ENCODE assay signal across 7 cellular contexts in the genomic region with DNA sequence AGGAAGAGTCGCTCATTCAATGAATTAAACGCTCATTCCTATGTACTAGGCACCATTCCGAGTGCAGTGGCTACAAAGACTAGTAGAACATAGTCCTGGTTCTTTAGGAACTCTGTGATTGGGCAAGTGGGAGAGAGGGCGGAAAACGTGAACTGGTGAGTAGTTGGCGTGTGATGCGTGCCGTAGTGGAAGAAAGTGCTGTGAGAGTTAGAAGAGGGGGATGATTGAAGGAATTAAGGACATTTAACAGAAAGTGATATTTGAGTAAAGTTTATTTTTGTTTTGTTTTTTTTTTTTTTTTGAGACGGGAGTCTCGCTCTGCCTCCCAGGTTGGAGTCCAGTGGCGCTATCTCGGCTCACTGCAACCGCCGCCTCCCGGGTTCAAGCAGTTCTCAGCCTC. TPM values are rescaled to one million over a fixed set of nuclear protein-coding genes. Genes with fewer than 3 reads are reported as not detected.
DNase-seq lines count a peak whose midpoint lies in the region; ATAC-seq, FAIRE-seq and TF ChIP-seq lines count a peak whose summit lies in the region.

No MANE protein-coding gene starts in this region.

- DNase-seq in GM19239 (ENCODE audit: insufficient read length, low spot score) (no peak), OCI-LY7 (ENCODE audit: low spot score) (no peak), ascending aorta (ENCODE audit: low spot score in 2 of 2) (no peak), kidney epithelial cell (ENCODE audit: low read depth) (no peak)
- DNase-seq in stimulated activated CD4-positive, alpha-beta T cell treated with anti-CD3 and anti-CD28 coated beads, Interleukin-4, amount 100 ng/mL, for 4 hours: peak; percentile 31 to 58

- intact Hi-C loops in OCI-LY7 (cut with micrococcal nuclease; ENCODE audit: unreplicated experiment): no loop called here
- intact Hi-C loops in ascending aorta (cut with DNase I): loop anchor here (1.0 to 5.0 kb wide), 5 partner anchors 10 to 964 kb away; a partner anchor contains a TSS

- H2AFZ ChIP-seq in OCI-LY7 (ENCODE audit: low read length): peak overlapping the region; percentile 88

- peaks cover 25% of the 10 kb centered on the region for H3K4me1 ChIP-seq in OCI-LY7 (ENCODE audit: insufficient read depth, low read length, poor library complexity, severe bottlenecking)
- peaks cover 3 to 18% of the 10 kb centered on the region in 2 donors for H3K4me1 ChIP-seq in ascending aorta

- H3K4me3 ChIP-seq in OCI-LY7 (ENCODE audit: low read depth, low read length, poor library complexity, severe bottlenecking) (peak overlapping the region; percentile 99), ascending aorta (peak overlapping the region; percentile 80 to 93), kidney epithelial cell (ENCODE audit: low read depth, low read length) (peak overlapping the region; percentile 66)

- no peak for ATAC-seq in HG02798 (IDR thresholded peaks at IDR 0.05; ENCODE audit: poor library complexity, unreplicated experiment)
- ATAC-seq in HG03460 (IDR thresholded peaks at IDR 0.05; ENCODE audit: unreplicated experiment): no peak

- no peak overlapping the region for H3K27ac ChIP-seq in OCI-LY7 (ENCODE audit: low read depth, low read length, poor library complexity, severe bottlenecking)
- peak overlapping the region; percentile 72 to 84 for H3K27ac ChIP-seq in ascending aorta

- peaks cover 24% of the 10 kb centered on the region for H3K79me2 ChIP-seq in OCI-LY7 (ENCODE audit: insufficient read depth, low read depth, low read length)

- H3K36me3 ChIP-seq in OCI-LY7 (ENCODE audit: insufficient read depth, low read length) (peaks cover 14% of the 10 kb centered on the region), ascending aorta (peaks cover 0 to 5% of the 10 kb centered on the region in 2 donors), kidney epithelial cell (ENCODE audit: control insufficient read depth, insufficient read depth, low read length) (no peaks in the 10 kb centered on the region)

- peak; percentile 49 for FAIRE-seq in GM19239 (lab: Jason Lieb, UNC)

- no peaks in the 10 kb centered on the region for H3K9me2 ChIP-seq in OCI-LY7 (ENCODE audit: insufficient read depth, low read length)

- no TSS peak for BruUV-seq in OCI-LY7 (replicated peaks; lab: Mats Ljungman, UMichigan)

- no peaks in the 10 kb centered on the region for H3K27me3 ChIP-seq in ascending aorta
- peaks cover 2% of the 10 kb centered on the region for H3K27me3 ChIP-seq in kidney epithelial cell (ENCODE audit: control insufficient read depth, insufficient read depth, low read length)

- H3K9me3 ChIP-seq in OCI-LY7 (ENCODE audit: low read length): no peaks in the 10 kb centered on the region
- no peaks in the 10 kb centered on the region for H3K9me3 ChIP-seq in ascending aorta

- H3K4me2 ChIP-seq in OCI-LY7 (ENCODE audit: low read length): peak overlapping the region; percentile 100

- no peaks in the 10 kb centered on the region for H4K20me1 ChIP-seq in OCI-LY7 (ENCODE audit: insufficient read depth, low read length)

- POLR2A ChIA-PET in OCI-LY7 (lab: Charles Lee): interaction anchor here (0.6 to 3.3 kb wide), 5 partner anchors 8 to 507 kb away, joined by 3 to 28 read pairs (median 7); a partner anchor contains a TSS

- TF ChIP-seq CTCF in OCI-LY7 (conservative IDR thresholded peaks at IDR 0.05; ENCODE audit: low read length) (no peak), ascending aorta (IDR thresholded peaks at IDR 0.05) (no peak), kidney epithelial cell (IDR thresholded peaks at IDR 0.05; ENCODE audit: insufficient read depth, low read length, poor library complexity, severe bottlenecking) (no peak)

- CTCF ChIA-PET in OCI-LY7 (lab: Charles Lee; ENCODE audit: unreplicated experiment): no interaction called here

RNA-seq across cellular contexts. Expression of a gene that starts 7.9 kb away (rescaled TPM):
- total RNA-seq in OCI-LY7 (2014; rRNA removed; shearing (Covaris generic)): not detected in 2 replicates
- total RNA-seq in OCI-LY7 (2022) (not detected in 2 replicates), ascending aorta (not detected), kidney epithelial cell (not detected in 2 replicates)

RNA-seq across cellular contexts. Expression of a gene that starts 9.8 kb away (rescaled TPM):
- 4.3 and 6.8 TPM in 2 replicates for total RNA-seq in OCI-LY7 (2014; rRNA removed; shearing (Covaris generic))
- total RNA-seq in OCI-LY7 (2022) (7.6 and 9.5 TPM in 2 replicates), ascending aorta (5.6 TPM), kidney epithelial cell (7.2 and 8.6 TPM in 2 replicates)

RNA-seq across cellular contexts. Expression of a gene that starts 18.6 kb away (rescaled TPM):
- 28.9 and 51.5 TPM in 2 replicates for total RNA-seq in OCI-LY7 (2014; rRNA removed; shearing (Covaris generic))
- total RNA-seq in OCI-LY7 (2022) (76.0 and 82.9 TPM in 2 replicates), ascending aorta (59.5 TPM), kidney epithelial cell (152 and 163 TPM in 2 replicates)

RNA-seq across cellular contexts. Expression of a gene that starts 31.1 kb away (rescaled TPM):
- total RNA-seq in OCI-LY7 (2014; rRNA removed; shearing (Covaris generic)): not detected in 2 replicates
- total RNA-seq in OCI-LY7 (2022): not detected in 2 replicates
- not detected for total RNA-seq in ascending aorta
- total RNA-seq in kidney epithelial cell: not detected in 2 replicates

Comparison
In these comparisons a context has a peak if more than half of its experiments do, and no peak if none do; other contexts are left out.
1. DNase-seq: peak in stimulated activated CD4-positive, alpha-beta T cell treated with anti-CD3 and anti-CD28 coated beads, Interleukin-4, amount 100 ng/mL, for 4 hours (2 of 2); none in GM19239 (single experiment), OCI-LY7 (single experiment), ascending aorta (0 of 2) and kidney epithelial cell (single experiment).
2. Peak in every context shown above with its lines, with median percentiles within 50 percentile points of each other: H3K4me3 ChIP-seq.